Comparison of ENCODE assay signal across 1 cellular context in the genomic region with DNA sequence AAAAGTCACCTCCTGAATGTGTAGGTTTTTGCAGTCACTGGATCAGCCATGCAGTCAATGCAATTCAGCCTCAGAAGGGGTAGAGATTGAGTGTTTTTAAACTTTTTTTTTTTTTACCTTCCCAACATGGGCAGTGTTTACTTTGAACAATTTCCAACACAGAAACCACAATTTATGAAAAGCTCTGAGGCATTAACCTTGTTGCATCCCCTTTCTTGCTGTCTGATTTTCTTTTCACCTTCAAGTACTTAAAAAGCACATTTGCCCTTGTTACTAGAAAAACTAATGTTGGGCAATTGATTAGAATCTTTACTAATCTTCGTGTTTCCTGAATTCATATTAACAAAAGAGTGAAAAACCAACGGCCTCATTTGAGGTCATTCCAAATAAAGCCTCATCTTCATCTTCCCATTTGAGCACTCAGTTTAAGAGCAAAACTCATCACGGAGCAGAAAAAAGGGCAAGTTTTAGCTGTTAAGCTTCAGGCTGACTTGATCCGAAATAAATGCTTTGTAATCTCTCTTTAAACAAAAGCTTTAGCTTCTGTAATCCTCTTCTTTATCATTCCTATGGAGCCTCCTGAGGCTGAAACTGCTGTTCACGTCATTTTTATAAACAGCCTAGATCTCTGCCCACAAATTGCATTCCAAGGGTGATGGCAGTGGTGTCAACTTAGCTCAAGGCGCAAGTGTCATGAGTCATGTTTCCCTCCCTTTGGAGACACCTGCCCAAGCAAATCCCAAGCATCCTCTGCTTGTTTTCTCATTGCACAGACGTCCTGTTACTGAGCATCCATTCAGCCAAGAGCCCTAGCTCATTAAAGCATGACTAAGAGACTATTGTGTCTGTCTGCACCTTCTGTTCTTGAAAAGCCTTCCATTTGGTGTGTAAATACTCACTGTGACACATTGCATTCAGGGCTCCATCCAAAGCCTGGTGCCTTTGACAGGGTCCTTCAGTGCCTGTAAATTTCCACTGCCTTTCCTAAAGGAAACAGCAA.
TF ChIP-seq lines count a peak whose summit lies in the region.

No MANE protein-coding gene starts in this region.

TF ChIP-seq in K562, 482 proteins besides CTCF, POLR2A, EP300 and RAD21 (continued from another document):
- TF ChIP-seq, protein P1, sequence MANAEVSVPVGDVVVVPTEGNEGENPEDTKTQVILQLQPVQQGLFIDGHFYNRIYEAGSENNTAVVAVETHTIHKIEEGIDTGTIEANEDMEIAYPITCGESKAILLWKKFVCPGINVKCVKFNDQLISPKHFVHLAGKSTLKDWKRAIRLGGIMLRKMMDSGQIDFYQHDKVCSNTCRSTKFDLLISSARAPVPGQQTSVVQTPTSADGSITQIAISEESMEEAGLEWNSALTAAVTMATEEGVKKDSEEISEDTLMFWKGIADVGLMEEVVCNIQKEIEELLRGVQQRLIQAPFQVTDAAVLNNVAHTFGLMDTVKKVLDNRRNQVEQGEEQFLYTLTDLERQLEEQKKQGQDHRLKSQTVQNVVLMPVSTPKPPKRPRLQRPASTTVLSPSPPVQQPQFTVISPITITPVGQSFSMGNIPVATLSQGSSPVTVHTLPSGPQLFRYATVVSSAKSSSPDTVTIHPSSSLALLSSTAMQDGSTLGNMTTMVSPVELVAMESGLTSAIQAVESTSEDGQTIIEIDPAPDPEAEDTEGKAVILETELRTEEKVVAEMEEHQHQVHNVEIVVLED (CRISPR knock-in tag; IDR thresholded peaks at IDR 0.05): no peak
- no peak for TF ChIP-seq TBL1XR1 (IDR thresholded peaks at IDR 0.05; ENCODE audit: low read length in 2 of 2)
- TF ChIP-seq PYGO2 (tag; IDR thresholded peaks at IDR 0.05): no peak
- TF ChIP-seq PTRF (tag; IDR thresholded peaks at IDR 0.05): no peak
- no peak for TF ChIP-seq HLTF (IDR thresholded peaks at IDR 0.05)
